Comparison of ENCODE assay signal across 26 cellular contexts in genomic region chr6:89289710-89290109, GRCh38. TPM values are rescaled to one million over a fixed set of nuclear protein-coding genes. Genes with fewer than 3 reads are reported as not detected.
"Had no signal": no experiment of that assay in that cellular context is flagged by ENCODE, and none has a peak within 500 bp of the region (broad histone marks: within the 10 kb centered on the region; RNA-seq: fewer than 3 reads in every experiment).

No MANE protein-coding gene starts in this region.

- H3K36me3 ChIP-seq: gastrocnemius medialis, ovary, sigmoid colon, stomach, thyroid gland, upper lobe of left lung, vagina had no signal

- FAIRE-seq: kidney, small intestine had no signal

- H3K4me1 ChIP-seq: gastrocnemius medialis, sigmoid colon, stomach, thyroid gland, upper lobe of left lung, vagina had no signal

- H3K4me3 ChIP-seq: gastrocnemius medialis, ovary, sigmoid colon, stomach, thyroid gland, upper lobe of left lung, vagina had no signal

- DNase-seq: activated CD4-positive, alpha-beta memory T cell treated with anti-CD3 and anti-CD28 coated beads, Interleukin-2, amount 10 ng/mL, durations not matched to agents 7 days and 5 days; activated CD4-positive, alpha-beta T cell treated with anti-CD3 and anti-CD28 coated beads, Interleukin-2, amount 10 ng/mL, durations not matched to agents 7 days and 5 days; activated CD4-positive, CD25-positive, alpha-beta regulatory T cell treated with anti-CD3 and anti-CD28 coated beads, Interleukin-2, amount 50 U/mL, for 72 hours; activated naive CD8-positive, alpha-beta T cell treated with anti-CD3 and anti-CD28 coated beads, Interleukin-2, amount 50 U/mL, for 24 hours; amygdala; caudate nucleus; cortex of kidney; effector memory CD8-positive, alpha-beta T cell; erythroblast; gastrocnemius medialis; hippocampal formation; kidney; left colon; mammary epithelial cell; naive B cell; nephron progenitor cell; ovary; sigmoid colon; small intestine; stimulated activated CD4-positive, alpha-beta T cell treated with anti-CD3 and anti-CD28 coated beads, Interleukin-4, amount 100 ng/mL, for 4 hours; stimulated activated CD8-positive, alpha-beta memory T cell treated with anti-CD3 and anti-CD28 coated beads, Interleukin-4, amount 100 ng/mL, for 48 hours; stomach; T-helper 9 cell; thyroid gland had no signal

- H3K9me3 ChIP-seq: gastrocnemius medialis, ovary, sigmoid colon, stomach, thyroid gland, upper lobe of left lung, vagina had no signal

- H3K27ac ChIP-seq: gastrocnemius medialis, ovary, sigmoid colon, stomach, thyroid gland, upper lobe of left lung, vagina had no signal

- H3K27me3 ChIP-seq: gastrocnemius medialis, ovary, sigmoid colon, stomach, thyroid gland, upper lobe of left lung, vagina had no signal

- ATAC-seq: activated naive CD8-positive, alpha-beta T cell treated with anti-CD3 and anti-CD28 coated beads, Interleukin-2, amount 50 U/mL, for 24 hours; effector memory CD8-positive, alpha-beta T cell; gastrocnemius medialis; left colon had no signal

RNA-seq across cellular contexts. Expression of gene GABRR2, which starts 25.4 kb away (rescaled TPM):
- total RNA-seq: mammary epithelial cell had no signal
- polyA plus RNA-seq: mammary epithelial cell had no signal
